Comparison of ENCODE assay signal across 16 cellular contexts in genomic region chr19:55603115-55603514, GRCh38. TPM values are rescaled to one million over a fixed set of nuclear protein-coding genes. Genes with fewer than 3 reads are reported as not detected.
DNase-seq lines count a peak whose midpoint lies in the region; ATAC-seq, FAIRE-seq and TF ChIP-seq lines count a peak whose summit lies in the region.
"Had no signal": no experiment of that assay in that cellular context is flagged by ENCODE, and none has a peak within 500 bp of the region (broad histone marks: within the 10 kb centered on the region; RNA-seq: fewer than 3 reads in every experiment).

No MANE protein-coding gene starts in this region.

- no peaks in the 10 kb centered on the region; a peak in 1 of 5 replicates for H3K27me3 ChIP-seq in HepG2 (ENCODE audit: control insufficient read depth in 1 of 2, insufficient read depth in 2 of 2, low read length in 2 of 2)
- H3K27me3 ChIP-seq in right lobe of liver: no peaks in the 10 kb centered on the region
- H3K27me3 ChIP-seq: gastroesophageal sphincter, pancreas, stomach had no signal

- H3K79me2 ChIP-seq in HepG2 (ENCODE audit: insufficient read depth, low read length): peaks cover 16% of the 10 kb centered on the region

- no peak for ATAC-seq in HepG2
- no peak for ATAC-seq in right lobe of liver
- no peak for ATAC-seq in WTC11
- no peak for ATAC-seq in memory B cell (ENCODE audit: low read depth)
- no peak for ATAC-seq in stimulated activated naive B cell treated with anti-CD40 and anti-IgM and Interleukin-4, amounts not matched to agents 10 μg/mL and 1 μg/mL and 100 μg/mL, for 72 hours (replicated peaks)
- ATAC-seq: gastroesophageal sphincter, pancreas had no signal

- in situ Hi-C loops in HepG2 (cut with HindIII; ENCODE audit: extremely low pct_ligation_motif_present, low pct_unique_long_range_greater_than_20kb): no loop called here

- H3K36me3 Mint-ChIP-seq in WTC11: peaks cover 13% of the 10 kb centered on the region
- H3K36me3 Mint-ChIP-seq in memory B cell: peaks cover 12% of the 10 kb centered on the region
- peaks cover 16 to 33% of the 10 kb centered on the region in 2 donors for H3K36me3 Mint-ChIP-seq in stimulated activated naive B cell treated with anti-CD40 and anti-IgM and Interleukin-4, amounts not matched to agents 10 μg/mL and 1 μg/mL and 100 μg/mL, for 72 hours

- no peak for FAIRE-seq in HepG2 (lab: Jason Lieb, UNC)
- FAIRE-seq: pancreas had no signal

- 0 out of 2 replicates have a peak, but pooled peaks cover 6% of the 10 kb centered on the region for H4K20me1 ChIP-seq in HepG2 (ENCODE audit: insufficient read depth, low read length)

- no peak overlapping the region for H3K4me3 ChIP-seq in HepG2 (replicated peaks in 1 of 3; ENCODE audit: insufficient read depth in 1 of 3, low read depth in 2 of 3, low read length in 3 of 3)
- no peak overlapping the region for H3K4me3 ChIP-seq in right lobe of liver
- H3K4me3 ChIP-seq: gastroesophageal sphincter, pancreas, skin epidermis, stomach had no signal

- TF ChIP-seq RAD21 in HepG2 (CRISPR knock-in tag; IDR thresholded peaks at IDR 0.05): no peak

- intact Hi-C loops in HepG2 (cut with micrococcal nuclease; ENCODE audit: unreplicated experiment): loop anchor here (10.0 kb wide), 1 partner anchor 48 kb away; no protein-coding TSS in a partner anchor
- intact Hi-C loops in right lobe of liver (cut with DNase I): no loop called here

- H3K27ac Mint-ChIP-seq in WTC11: peak overlapping the region; percentile 94
- H3K27ac Mint-ChIP-seq in memory B cell: no peak overlapping the region
- H3K27ac Mint-ChIP-seq in stimulated activated naive B cell treated with anti-CD40 and anti-IgM and Interleukin-4, amounts not matched to agents 10 μg/mL and 1 μg/mL and 100 μg/mL, for 72 hours: peak overlapping the region; percentile 70

- H3K9me3 Mint-ChIP-seq in WTC11 (no peaks in the 10 kb centered on the region), memory B cell (peaks cover 4% of the 10 kb centered on the region)
- H3K9me3 Mint-ChIP-seq in stimulated activated naive B cell treated with anti-CD40 and anti-IgM and Interleukin-4, amounts not matched to agents 10 μg/mL and 1 μg/mL and 100 μg/mL, for 72 hours: peaks cover 5% of the 10 kb centered on the region in 2 donors

- WGBS in HepG2 (ENCODE audit: low lambda C conversion rate): 50% methylated on average over 2 of the region's 21 CpGs
- 83% methylated on average over 13 of the region's 21 CpGs for WGBS in right lobe of liver (ENCODE audit: insufficient coverage, low coverage, low lambda C conversion rate, missing lambda C conversion rate)

- no peaks in the 10 kb centered on the region for H3K9me3 ChIP-seq in HepG2 (ENCODE audit: low read length)
- H3K9me3 ChIP-seq in right lobe of liver: no peaks in the 10 kb centered on the region
- H3K9me3 ChIP-seq: gastroesophageal sphincter, pancreas, stomach had no signal

- TF ChIP-seq CTCF in HepG2 (CRISPR knock-in tag; IDR thresholded peaks at IDR 0.05) (no peak), right lobe of liver (IDR thresholded peaks at IDR 0.05) (no peak), WTC11 (IDR thresholded peaks at IDR 0.05) (no peak), GM10266 (IDR thresholded peaks at IDR 0.05; ENCODE audit: control insufficient read depth, insufficient read depth, low read depth, missing control alignments) (no peak)

- peaks cover 59% of the 10 kb centered on the region for H3K4me1 ChIP-seq in HepG2 (ENCODE audit: insufficient read depth, low read length)
- peaks cover 0 to 13% (median 5%) of the 10 kb centered on the region in 4 donors for H3K4me1 ChIP-seq in right lobe of liver

- POLR2A ChIA-PET in HepG2 (lab: Yijun Ruan, JAX) (no interaction called here), WTC11 (lab: Charles Lee) (interaction anchor here (0.7 kb wide), 1 partner anchor 236 kb away, joined by 3 read pairs; no protein-coding TSS in a partner anchor)

- no peak for TF ChIP-seq EP300 in HepG2 (IDR thresholded peaks at IDR 0.05; ENCODE audit: low read depth in 2 of 2, low read length in 2 of 2)
- no peak for TF ChIP-seq EP300 in HepG2 (CRISPR knock-in tag; IDR thresholded peaks at IDR 0.05; ENCODE audit: borderline replicate concordance)

- peaks cover 0 to 4% of the 10 kb centered on the region in 2 experiments; a peak in 2 of 5 replicates for H3K36me3 ChIP-seq in HepG2 (replicated peaks in 1 of 2; ENCODE audit: control insufficient read depth in 1 of 2, insufficient read depth in 2 of 2, low read length in 2 of 2)
- no peaks in the 10 kb centered on the region for H3K36me3 ChIP-seq in right lobe of liver
- H3K36me3 ChIP-seq: pancreas had no signal

- peaks cover 34% of the 10 kb centered on the region for H3K4me1 Mint-ChIP-seq in WTC11
- peaks cover 32% of the 10 kb centered on the region for H3K4me1 Mint-ChIP-seq in memory B cell
- H3K4me1 Mint-ChIP-seq in stimulated activated naive B cell treated with anti-CD40 and anti-IgM and Interleukin-4, amounts not matched to agents 10 μg/mL and 1 μg/mL and 100 μg/mL, for 72 hours: peaks cover 44 to 61% of the 10 kb centered on the region in 2 donors

- H3K4me3 Mint-ChIP-seq in WTC11 (peak overlapping the region; percentile 83; the same call in 1 of the 2 replicates), memory B cell (peak overlapping the region; percentile 60)
- peak overlapping the region in 1 of 2 donors; percentile 62 for H3K4me3 Mint-ChIP-seq in stimulated activated naive B cell treated with anti-CD40 and anti-IgM and Interleukin-4, amounts not matched to agents 10 μg/mL and 1 μg/mL and 100 μg/mL, for 72 hours

- H3K9ac ChIP-seq in HepG2 (ENCODE audit: insufficient read depth, low read depth, low read length): no peak overlapping the region

- no peak overlapping the region for H2AFZ ChIP-seq in HepG2 (ENCODE audit: low read length)

- DNase-seq in HepG2 (ENCODE audit: low spot score) (no peak), right lobe of liver (no peak), WTC11 (ENCODE audit: low spot score) (no peak), memory B cell (ENCODE audit: low spot score in 2 of 2) (no peak), NCI-H2107 (lab: John Stamatoyannopoulos, UW) (no peak), GM10266 (ENCODE audit: extremely low spot score) (no peak), ecto neural progenitor cell (ENCODE audit: low spot score) (no peak)
- no peak for DNase-seq in stimulated activated naive B cell treated with anti-CD40 and anti-IgM and Interleukin-4, amounts not matched to agents 10 μg/mL and 1 μg/mL and 100 μg/mL, for 72 hours
- DNase-seq: AML-193, DMS79, NCI-H1092, NCI-H2171, stomach had no signal

- H3K4me2 ChIP-seq in HepG2 (ENCODE audit: low read depth, low read length): no peak overlapping the region

- H3K27ac ChIP-seq in HepG2 (ENCODE audit: extremely low read length, insufficient read depth, low read length) (no peak overlapping the region), right lobe of liver (no peak overlapping the region)
- H3K27ac ChIP-seq: pancreas had no signal

- no peak for TF ChIP-seq POLR2A in HepG2 (IDR thresholded peaks at IDR 0.05; ENCODE audit: insufficient read depth in 1 of 2, low read depth in 2 of 2, low read length in 2 of 2)
- no peak for TF ChIP-seq POLR2A in right lobe of liver (IDR thresholded peaks at IDR 0.05)

- no TSS peak for BruUV-seq in HepG2 (replicated peaks; lab: Mats Ljungman, UMichigan)

- H3K27me3 Mint-ChIP-seq in WTC11 (ENCODE audit: low read depth): no peaks in the 10 kb centered on the region
- no peaks in the 10 kb centered on the region for H3K27me3 Mint-ChIP-seq in memory B cell
- no peaks in the 10 kb centered on the region for H3K27me3 Mint-ChIP-seq in stimulated activated naive B cell treated with anti-CD40 and anti-IgM and Interleukin-4, amounts not matched to agents 10 μg/mL and 1 μg/mL and 100 μg/mL, for 72 hours

- CTCF ChIA-PET in HepG2 (lab: Yijun Ruan, JAX; ENCODE audit: low intra/inter-chr PET ratio, low total read pairs) (no interaction called here), WTC11 (lab: Charles Lee) (interaction anchor here (2.3 kb wide), 1 partner anchor 51 kb away, joined by 9 read pairs; the partner anchor contains the start of gene U2AF2)

RNA-seq across cellular contexts. Expression of gene ZNF865, which starts 2.3 kb away (rescaled TPM):
- total RNA-seq in HepG2 (2016; rRNA removed; fragmentation: Illumina TruSeq; extraction: Trizol): 0.93 and 1.0 TPM in 2 replicates
- total RNA-seq in HepG2 (2016; cell fraction: cytosol; rRNA removed; fragmentation: Illumina TruSeq; extraction: Trizol; ENCODE audit: low read depth): 0.26 and 0.30 TPM in 2 replicates
- total RNA-seq in HepG2 (2016; cell fraction: insoluble cytoplasmic fraction; rRNA removed; fragmentation: Illumina TruSeq; extraction: Trizol): 0.83 and 0.93 TPM in 2 replicates
- 1.1 and 1.3 TPM in 2 replicates for total RNA-seq in HepG2 (2016; cell fraction: membrane; rRNA removed; fragmentation: Illumina TruSeq; extraction: Trizol)
- total RNA-seq in HepG2 (2016; cell fraction: nucleus; rRNA removed; fragmentation: Illumina TruSeq; extraction: Trizol): 0.97 and 1.1 TPM in 2 replicates
- polyA plus RNA-seq in HepG2 (2011; rRNA removed): 1.0 and 1.5 TPM in 2 replicates
- 1.2 and 1.9 TPM in 2 replicates for polyA plus RNA-seq in HepG2 (2011; cell fraction: cytosol; rRNA removed)
- 3.2 and 3.9 TPM in 2 replicates for polyA plus RNA-seq in HepG2 (2011; cell fraction: nucleus; rRNA removed)
- polyA plus RNA-seq in HepG2 (2012): 1.9 and 2.1 TPM in 2 replicates
- polyA plus RNA-seq in HepG2 (2016; cell fraction: cytosol; fragmentation: Illumina TruSeq; extraction: Trizol; ENCODE audit: low read depth): 0.71 and 0.81 TPM in 2 replicates
- polyA plus RNA-seq in HepG2 (2016; cell fraction: insoluble cytoplasmic fraction; fragmentation: Illumina TruSeq; extraction: Trizol; ENCODE audit: low read depth): 3.6 and 4.1 TPM in 2 replicates
- 2.4 and 2.8 TPM in 2 replicates for polyA plus RNA-seq in HepG2 (2016; cell fraction: membrane; fragmentation: Illumina TruSeq; extraction: Trizol; ENCODE audit: low read depth)
- 6.6 and 6.7 TPM in 2 replicates for polyA plus RNA-seq in HepG2 (2016; cell fraction: nucleus; fragmentation: Illumina TruSeq; extraction: Trizol; ENCODE audit: insufficient read depth, low read depth)
- 2.5 and 2.6 TPM in 2 replicates for polyA minus RNA-seq in HepG2 (2011; rRNA and poly(A)+ RNA removed; ENCODE audit: low replicate concordance)
- polyA minus RNA-seq in HepG2 (2011; cell fraction: cytosol; rRNA and poly(A)+ RNA removed): 2.0 and 2.2 TPM in 2 replicates
- polyA minus RNA-seq in HepG2 (2011; cell fraction: nucleus; rRNA and poly(A)+ RNA removed): 0.62 and 0.90 TPM in 2 replicates
- total RNA-seq in right lobe of liver: 1 to 10 TPM; 4.2 to 6.0 (median 4.7) TPM
- 18.5 to 21.7 TPM (median 19.0 TPM) in 3 replicates for total RNA-seq in WTC11 (2021)

RNA-seq across cellular contexts. Expression of gene ZNF524, which starts 3.0 kb away (rescaled TPM):
- total RNA-seq in HepG2 (2016; rRNA removed; fragmentation: Illumina TruSeq; extraction: Trizol) (1.6 and 4.6 TPM in 2 replicates), right lobe of liver (10 to 100 TPM in 4 of 6 experiments, 1 to 10 TPM in 2; 8.2 to 21.0 (median 11.3) TPM), WTC11 (2021) (5.5 to 6.3 TPM (median 5.5 TPM) in 3 replicates)
- 6.2 and 7.2 TPM in 2 replicates for total RNA-seq in HepG2 (2016; cell fraction: cytosol; rRNA removed; fragmentation: Illumina TruSeq; extraction: Trizol; ENCODE audit: low read depth)
- 2.8 and 4.6 TPM in 2 replicates for total RNA-seq in HepG2 (2016; cell fraction: insoluble cytoplasmic fraction; rRNA removed; fragmentation: Illumina TruSeq; extraction: Trizol)
- total RNA-seq in HepG2 (2016; cell fraction: membrane; rRNA removed; fragmentation: Illumina TruSeq; extraction: Trizol): 7.6 and 10.2 TPM in 2 replicates
- total RNA-seq in HepG2 (2016; cell fraction: nucleus; rRNA removed; fragmentation: Illumina TruSeq; extraction: Trizol): 2.7 TPM in 2 replicates
- polyA plus RNA-seq in HepG2 (2011; rRNA removed): 3.2 and 5.0 TPM in 2 replicates
- polyA plus RNA-seq in HepG2 (2011; cell fraction: cytosol; rRNA removed): 3.9 and 7.0 TPM in 2 replicates
- polyA plus RNA-seq in HepG2 (2011; cell fraction: nucleus; rRNA removed): 8.3 and 9.7 TPM in 2 replicates
- 2.9 and 4.1 TPM in 2 replicates for polyA plus RNA-seq in HepG2 (2012)
- 8.5 and 8.9 TPM in 2 replicates for polyA plus RNA-seq in HepG2 (2016; cell fraction: cytosol; fragmentation: Illumina TruSeq; extraction: Trizol; ENCODE audit: low read depth)
- 3.6 and 4.5 TPM in 2 replicates for polyA plus RNA-seq in HepG2 (2016; cell fraction: insoluble cytoplasmic fraction; fragmentation: Illumina TruSeq; extraction: Trizol; ENCODE audit: low read depth)
- 9.0 and 9.5 TPM in 2 replicates for polyA plus RNA-seq in HepG2 (2016; cell fraction: membrane; fragmentation: Illumina TruSeq; extraction: Trizol; ENCODE audit: low read depth)
- 4.9 and 5.2 TPM in 2 replicates for polyA plus RNA-seq in HepG2 (2016; cell fraction: nucleus; fragmentation: Illumina TruSeq; extraction: Trizol; ENCODE audit: insufficient read depth, low read depth)
- polyA minus RNA-seq in HepG2 (2011; rRNA and poly(A)+ RNA removed; ENCODE audit: low replicate concordance): 3.5 and 3.9 TPM in 2 replicates
- 2.5 and 3.1 TPM in 2 replicates for polyA minus RNA-seq in HepG2 (2011; cell fraction: cytosol; rRNA and poly(A)+ RNA removed)
- 2.7 and 3.3 TPM in 2 replicates for polyA minus RNA-seq in HepG2 (2011; cell fraction: nucleus; rRNA and poly(A)+ RNA removed)

RNA-seq across cellular contexts. Expression of gene FIZ1, which starts 3.8 kb away (rescaled TPM):
- total RNA-seq in HepG2 (2016; rRNA removed; fragmentation: Illumina TruSeq; extraction: Trizol) (3.4 and 5.9 TPM in 2 replicates), right lobe of liver (10 to 100 TPM in 1 of 6 experiments, 1 to 10 TPM in 5; 3.0 to 13.1 (median 5.1) TPM), WTC11 (2021) (20.1 to 22.7 TPM (median 20.6 TPM) in 3 replicates)
- total RNA-seq in HepG2 (2016; cell fraction: cytosol; rRNA removed; fragmentation: Illumina TruSeq; extraction: Trizol; ENCODE audit: low read depth): 0.97 and 1.0 TPM in 2 replicates
- total RNA-seq in HepG2 (2016; cell fraction: insoluble cytoplasmic fraction; rRNA removed; fragmentation: Illumina TruSeq; extraction: Trizol): 3.3 and 4.8 TPM in 2 replicates
- 3.8 and 4.3 TPM in 2 replicates for total RNA-seq in HepG2 (2016; cell fraction: membrane; rRNA removed; fragmentation: Illumina TruSeq; extraction: Trizol)
- total RNA-seq in HepG2 (2016; cell fraction: nucleus; rRNA removed; fragmentation: Illumina TruSeq; extraction: Trizol): 4.3 and 5.0 TPM in 2 replicates
- polyA plus RNA-seq in HepG2 (2011; rRNA removed): 3.6 and 4.1 TPM in 2 replicates
- polyA plus RNA-seq in HepG2 (2011; cell fraction: cytosol; rRNA removed): 2.4 and 3.2 TPM in 2 replicates
- 9.6 and 12.9 TPM in 2 replicates for polyA plus RNA-seq in HepG2 (2011; cell fraction: nucleus; rRNA removed)
- 6.5 and 7.8 TPM in 2 replicates for polyA plus RNA-seq in HepG2 (2012)
- polyA plus RNA-seq in HepG2 (2016; cell fraction: cytosol; fragmentation: Illumina TruSeq; extraction: Trizol; ENCODE audit: low read depth): 1.7 and 2.0 TPM in 2 replicates
- polyA plus RNA-seq in HepG2 (2016; cell fraction: insoluble cytoplasmic fraction; fragmentation: Illumina TruSeq; extraction: Trizol; ENCODE audit: low read depth): 7.2 and 8.9 TPM in 2 replicates
- 5.5 and 6.4 TPM in 2 replicates for polyA plus RNA-seq in HepG2 (2016; cell fraction: membrane; fragmentation: Illumina TruSeq; extraction: Trizol; ENCODE audit: low read depth)
- 14.5 and 17.0 TPM in 2 replicates for polyA plus RNA-seq in HepG2 (2016; cell fraction: nucleus; fragmentation: Illumina TruSeq; extraction: Trizol; ENCODE audit: insufficient read depth, low read depth)
- polyA minus RNA-seq in HepG2 (2011; rRNA and poly(A)+ RNA removed; ENCODE audit: low replicate concordance): 7.4 and 7.8 TPM in 2 replicates
- polyA minus RNA-seq in HepG2 (2011; cell fraction: cytosol; rRNA and poly(A)+ RNA removed): 4.2 and 4.4 TPM in 2 replicates
- 4.4 and 6.8 TPM in 2 replicates for polyA minus RNA-seq in HepG2 (2011; cell fraction: nucleus; rRNA and poly(A)+ RNA removed)

RNA-seq across cellular contexts. Expression of gene ZNF784, which starts 21.3 kb away (rescaled TPM):
- total RNA-seq in HepG2 (2016; rRNA removed; fragmentation: Illumina TruSeq; extraction: Trizol) (4.0 and 4.2 TPM in 2 replicates), right lobe of liver (1 to 10 TPM; 2.9 to 5.5 (median 4.1) TPM), WTC11 (2021) (9.9 to 12.1 TPM (median 11.4 TPM) in 3 replicates)
- total RNA-seq in HepG2 (2016; cell fraction: cytosol; rRNA removed; fragmentation: Illumina TruSeq; extraction: Trizol; ENCODE audit: low read depth): 1.1 and 1.3 TPM in 2 replicates
- total RNA-seq in HepG2 (2016; cell fraction: insoluble cytoplasmic fraction; rRNA removed; fragmentation: Illumina TruSeq; extraction: Trizol): 3.2 and 4.6 TPM in 2 replicates
- 3.3 and 3.7 TPM in 2 replicates for total RNA-seq in HepG2 (2016; cell fraction: membrane; rRNA removed; fragmentation: Illumina TruSeq; extraction: Trizol)
- 1.9 and 2.1 TPM in 2 replicates for total RNA-seq in HepG2 (2016; cell fraction: nucleus; rRNA removed; fragmentation: Illumina TruSeq; extraction: Trizol)
- 4.1 and 5.1 TPM in 2 replicates for polyA plus RNA-seq in HepG2 (2011; rRNA removed)
- 2.9 and 3.0 TPM in 2 replicates for polyA plus RNA-seq in HepG2 (2011; cell fraction: cytosol; rRNA removed)
- 9.8 and 12.0 TPM in 2 replicates for polyA plus RNA-seq in HepG2 (2011; cell fraction: nucleus; rRNA removed)
- polyA plus RNA-seq in HepG2 (2012): 4.6 and 5.3 TPM in 2 replicates
- polyA plus RNA-seq in HepG2 (2016; cell fraction: cytosol; fragmentation: Illumina TruSeq; extraction: Trizol; ENCODE audit: low read depth): 1.1 and 1.2 TPM in 2 replicates
- polyA plus RNA-seq in HepG2 (2016; cell fraction: insoluble cytoplasmic fraction; fragmentation: Illumina TruSeq; extraction: Trizol; ENCODE audit: low read depth): 4.7 and 4.8 TPM in 2 replicates
- 1.6 and 1.9 TPM in 2 replicates for polyA plus RNA-seq in HepG2 (2016; cell fraction: membrane; fragmentation: Illumina TruSeq; extraction: Trizol; ENCODE audit: low read depth)
- polyA plus RNA-seq in HepG2 (2016; cell fraction: nucleus; fragmentation: Illumina TruSeq; extraction: Trizol; ENCODE audit: insufficient read depth, low read depth): 4.1 and 5.8 TPM in 2 replicates
- polyA minus RNA-seq in HepG2 (2011; rRNA and poly(A)+ RNA removed; ENCODE audit: low replicate concordance): 2.9 and 8.2 TPM in 2 replicates
- 1.7 and 2.9 TPM in 2 replicates for polyA minus RNA-seq in HepG2 (2011; cell fraction: cytosol; rRNA and poly(A)+ RNA removed)
- 4.8 and 5.4 TPM in 2 replicates for polyA minus RNA-seq in HepG2 (2011; cell fraction: nucleus; rRNA and poly(A)+ RNA removed)

RNA-seq across cellular contexts. Expression of gene ZNF579, which starts 22.5 kb away (rescaled TPM):
- total RNA-seq in HepG2 (2016; rRNA removed; fragmentation: Illumina TruSeq; extraction: Trizol) (1.7 and 2.9 TPM in 2 replicates), right lobe of liver (1 to 10 TPM; 1.9 to 4.6 (median 3.6) TPM), WTC11 (2021) (29.7 to 30.4 TPM (median 30.0 TPM) in 3 replicates)
- 1.3 and 1.6 TPM in 2 replicates for total RNA-seq in HepG2 (2016; cell fraction: cytosol; rRNA removed; fragmentation: Illumina TruSeq; extraction: Trizol; ENCODE audit: low read depth)
- 1.8 and 2.9 TPM in 2 replicates for total RNA-seq in HepG2 (2016; cell fraction: insoluble cytoplasmic fraction; rRNA removed; fragmentation: Illumina TruSeq; extraction: Trizol)
- 2.9 and 3.5 TPM in 2 replicates for total RNA-seq in HepG2 (2016; cell fraction: membrane; rRNA removed; fragmentation: Illumina TruSeq; extraction: Trizol)
- total RNA-seq in HepG2 (2016; cell fraction: nucleus; rRNA removed; fragmentation: Illumina TruSeq; extraction: Trizol): 1.2 and 1.9 TPM in 2 replicates
- polyA plus RNA-seq in HepG2 (2011; rRNA removed): 2.1 and 2.2 TPM in 2 replicates
- 1.3 and 2.9 TPM in 2 replicates for polyA plus RNA-seq in HepG2 (2011; cell fraction: cytosol; rRNA removed)
- polyA plus RNA-seq in HepG2 (2011; cell fraction: nucleus; rRNA removed): 9.0 and 12.3 TPM in 2 replicates
- polyA plus RNA-seq in HepG2 (2012): 3.6 and 5.7 TPM in 2 replicates
- 1.6 and 2.1 TPM in 2 replicates for polyA plus RNA-seq in HepG2 (2016; cell fraction: cytosol; fragmentation: Illumina TruSeq; extraction: Trizol; ENCODE audit: low read depth)
- 2.8 and 3.3 TPM in 2 replicates for polyA plus RNA-seq in HepG2 (2016; cell fraction: insoluble cytoplasmic fraction; fragmentation: Illumina TruSeq; extraction: Trizol; ENCODE audit: low read depth)
- 2.7 TPM in 2 replicates for polyA plus RNA-seq in HepG2 (2016; cell fraction: membrane; fragmentation: Illumina TruSeq; extraction: Trizol; ENCODE audit: low read depth)
- 8.4 and 9.1 TPM in 2 replicates for polyA plus RNA-seq in HepG2 (2016; cell fraction: nucleus; fragmentation: Illumina TruSeq; extraction: Trizol; ENCODE audit: insufficient read depth, low read depth)
- 5.6 and 7.6 TPM in 2 replicates for polyA minus RNA-seq in HepG2 (2011; rRNA and poly(A)+ RNA removed; ENCODE audit: low replicate concordance)
- 3.6 and 4.7 TPM in 2 replicates for polyA minus RNA-seq in HepG2 (2011; cell fraction: cytosol; rRNA and poly(A)+ RNA removed)
- polyA minus RNA-seq in HepG2 (2011; cell fraction: nucleus; rRNA and poly(A)+ RNA removed): 3.0 and 3.3 TPM in 2 replicates
